1 cellular context compared by ENCODE assay signal in the genomic region with DNA sequence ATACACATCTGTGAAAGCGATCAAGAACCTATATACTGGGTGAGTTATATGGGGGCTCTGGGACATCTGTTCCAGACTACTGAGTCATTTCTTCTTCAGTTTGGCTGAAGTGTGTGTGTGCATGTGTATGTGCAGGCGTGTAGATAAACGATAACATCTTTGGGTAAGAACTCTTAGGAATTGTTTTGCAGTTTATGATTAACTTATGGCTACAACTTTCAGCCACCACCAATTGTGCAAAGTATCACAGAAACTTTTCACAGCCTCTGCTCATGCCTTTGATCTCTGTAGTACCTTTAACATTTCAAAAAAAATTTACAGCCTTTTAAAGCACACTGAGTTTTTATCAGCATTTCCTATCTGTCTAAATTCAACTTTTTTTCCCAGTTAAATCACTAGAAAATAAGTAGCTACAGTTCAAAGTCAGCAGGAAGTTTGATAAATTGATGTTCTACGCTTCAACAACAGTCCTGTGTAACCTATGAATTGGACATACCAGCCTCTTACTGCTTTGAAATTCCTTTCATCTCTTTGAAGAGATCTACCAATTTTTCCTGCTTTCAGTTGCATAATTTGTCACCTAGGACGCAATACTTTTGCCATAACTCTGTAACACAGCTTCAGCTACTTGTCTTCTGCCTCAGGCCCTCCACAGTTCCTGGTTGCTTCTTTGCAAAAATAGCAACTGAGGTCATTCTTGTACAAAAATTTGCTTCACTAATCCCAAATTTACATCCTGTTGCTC.
TF ChIP-seq lines count a peak whose summit lies in the region.

No MANE protein-coding gene starts in this region.

TF ChIP-seq in HEK293, 187 proteins besides CTCF, POLR2A, EP300 and RAD21:
- no peak for TF ChIP-seq ZFP41 (tag by site-specific recombination; IDR thresholded peaks at IDR 0.05; ENCODE audit: borderline replicate concordance)
- peak; percentile 59; the same call in 1 of the 2 replicates for TF ChIP-seq TCF7L2 (IDR thresholded peaks at IDR 0.05; ENCODE audit: borderline replicate concordance, low read depth, low read length)
